In the genomic region with DNA sequence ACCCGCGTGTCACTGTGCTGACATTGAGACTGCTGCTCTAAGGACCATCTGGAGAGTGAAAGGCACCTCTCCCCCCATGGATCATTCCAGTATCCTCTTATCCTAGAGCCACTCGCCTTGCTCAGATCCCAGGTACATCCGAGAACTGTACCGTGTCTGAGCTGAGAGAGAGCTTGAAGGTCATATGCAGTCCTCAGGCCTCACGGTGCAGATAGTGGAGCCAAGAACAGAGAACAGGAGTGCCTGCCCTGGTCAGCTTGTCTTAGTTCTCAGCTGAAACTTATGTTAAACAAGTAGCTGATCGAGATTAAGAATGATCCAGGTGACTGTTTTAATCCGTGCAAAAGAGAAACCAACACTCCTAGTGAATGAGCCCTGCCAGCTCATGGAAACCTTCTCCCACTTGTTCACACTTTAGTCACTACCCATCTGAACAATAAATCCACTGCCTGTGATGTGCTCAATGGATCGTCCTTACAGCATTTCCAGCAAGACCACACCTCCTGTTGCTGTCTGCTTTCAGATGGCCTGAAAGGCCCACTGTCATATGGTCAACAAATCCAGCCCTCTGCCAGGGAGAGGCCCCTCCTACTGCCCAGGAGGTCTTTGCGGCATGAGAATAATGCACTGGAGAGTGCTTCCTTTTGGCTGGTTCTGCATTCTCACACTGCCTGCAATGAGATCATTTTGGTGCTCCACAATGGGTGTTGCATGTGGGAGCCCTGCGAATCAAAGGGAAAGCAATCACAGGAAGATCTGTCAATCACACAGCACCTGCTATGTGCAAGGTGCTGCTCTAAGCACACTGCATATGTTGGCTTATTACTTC, we compare ENCODE assay signal across 22 cellular contexts. TPM values are rescaled to one million over a fixed set of nuclear protein-coding genes. Genes with fewer than 3 reads are reported as not detected.
A peak's percentile ranks its signal among the peaks of the same experiment; 100 is the strongest.
DNase-seq lines count a peak whose midpoint lies in the region; ATAC-seq, FAIRE-seq and TF ChIP-seq lines count a peak whose summit lies in the region.
"Had no signal": no experiment of that assay in that cellular context is flagged by ENCODE, and none has a peak within 500 bp of the region (broad histone marks: within the 10 kb centered on the region; RNA-seq: fewer than 3 reads in every experiment).

No MANE protein-coding gene starts in this region.

- TF ChIP-seq EP300 in H1 (IDR thresholded peaks at IDR 0.05; ENCODE audit: borderline replicate concordance in 1 of 2, low read depth in 2 of 2, low read length in 2 of 2): no peak

- DNase-seq in NCI-H774 (lab: John Stamatoyannopoulos, UW) (peak; percentile 53), H1 (ENCODE audit: low read depth in 1 of 2, low spot score in 2 of 2) (no peak), neural crest cell (ENCODE audit: low read depth, low spot score) (no peak), GM20000 (ENCODE audit: low spot score) (no peak)
- no peak for DNase-seq in activated T-helper 2 cell treated with anti-CD3 and anti-CD28 coated beads, Interferon-gamma antibody, Interleukin-2, Interleukin-4, amounts not matched to agents 10 μg/mL and 5 μg/mL and 100 μg/mL, durations not matched to agents 14 hours and 24 hours and 36 hours (ENCODE audit: low spot score)
- DNase-seq: activated CD4-positive, alpha-beta T cell treated with anti-CD3 and anti-CD28 coated beads, Interleukin-2, amount 10 ng/mL, durations not matched to agents 7 days and 5 days; activated naive CD4-positive, alpha-beta T cell treated with anti-CD3 and anti-CD28 coated beads, Interleukin-2, amount 10 ng/mL, durations not matched to agents 7 days and 5 days; activated T-cell treated with anti-CD3 and anti-CD28 coated beads for 4 hours; brain microvascular endothelial cell; erythroblast; GF-D8; H7; Kasumi-1; NCI-H1436 treated with DMSO at 0.1 percent for 48 hours; NCI-H510A; nephron progenitor cell; tibial artery had no signal

- ATAC-seq in HG03045 (IDR thresholded peaks at IDR 0.05; ENCODE audit: unreplicated experiment) (no peak), GM18519 (IDR thresholded peaks at IDR 0.05; ENCODE audit: low FRiP score, unreplicated experiment) (no peak)
- ATAC-seq: SK-N-SH treated with all-trans-retinoic acid at 6 μM for 48 hours; stimulated activated memory B cell treated with anti-CD40 and anti-IgM and Interleukin-4, amounts not matched to agents 10 μg/mL and 1 μg/mL and 100 μg/mL, for 72 hours had no signal

- H3K18ac ChIP-seq in H1 (ENCODE audit: extremely low read depth, low read length): no peak overlapping the region

- H4K20me1 ChIP-seq in H1 (replicated peaks in 1 of 2; ENCODE audit: control insufficient read depth in 1 of 2, insufficient read depth in 2 of 2, low read length in 2 of 2): no peaks in the 10 kb centered on the region

- no peak for TF ChIP-seq POLR2A in H1 (IDR thresholded peaks at IDR 0.05; ENCODE audit: control extremely low read depth in 1 of 2, low read depth in 2 of 2, low read length in 2 of 2)

- TF ChIP-seq CTCF in HEK293 (tag by site-specific recombination; IDR thresholded peaks at IDR 0.05) (no peak), H1 (IDR thresholded peaks at IDR 0.05; ENCODE audit: control extremely low read depth in 1 of 3, insufficient read depth in 1 of 3, low read depth in 1 of 3, low read length in 3 of 3) (no peak), neural crest cell (conservative IDR thresholded peaks at IDR 0.05) (no peak), GM20000 (IDR thresholded peaks at IDR 0.05; ENCODE audit: extremely low read depth, missing control alignments) (no peak)

- 0 out of 2 replicates have a peak overlapping the region, but pooled peaks have one; percentile 23 for H2BK5ac ChIP-seq in H1 (ENCODE audit: low read depth, low read length)

- intact Hi-C loops in activated T-helper 2 cell treated with anti-CD3 and anti-CD28 coated beads, Interferon-gamma antibody, Interleukin-2, Interleukin-4, amounts not matched to agents 10 μg/mL and 5 μg/mL and 100 μg/mL, durations not matched to agents 14 hours and 24 hours and 36 hours (cut with micrococcal nuclease): no loop called here

- CTCF ChIA-PET in HEK293 (lab: Yijun Ruan, JAX): interaction anchor here (0.6 kb wide), 1 partner anchor 1109 kb away, joined by 3 read pairs; no protein-coding TSS in a partner anchor
- CTCF ChIA-PET in H1 (lab: Charles Lee; ENCODE audit: partially characterized antibody): interaction anchor here (1.4 kb wide), 1 partner anchor 81 kb away, joined by 3 read pairs; no protein-coding TSS in a partner anchor

- H3K23me2 ChIP-seq in H1 (ENCODE audit: low read depth, low read length): no peaks in the 10 kb centered on the region

- no peak overlapping the region for H3K23ac ChIP-seq in H1 (ENCODE audit: insufficient read length)

- H2BK12ac ChIP-seq in H1 (ENCODE audit: low read depth, low read length): no peak overlapping the region

- H3K79me1 ChIP-seq in H1 (ENCODE audit: low read depth, low read length): no peaks in the 10 kb centered on the region

- H3K9me3 Mint-ChIP-seq in neural crest cell: no peaks in the 10 kb centered on the region
- no peaks in the 10 kb centered on the region for H3K9me3 Mint-ChIP-seq in activated T-helper 2 cell treated with anti-CD3 and anti-CD28 coated beads, Interferon-gamma antibody, Interleukin-2, Interleukin-4, amounts not matched to agents 10 μg/mL and 5 μg/mL and 100 μg/mL, durations not matched to agents 14 hours and 24 hours and 36 hours
- H3K9me3 Mint-ChIP-seq: activated CD4-positive, alpha-beta T cell treated with anti-CD3 and anti-CD28 coated beads, Interleukin-2, amount 10 ng/mL, durations not matched to agents 7 days and 5 days; nephron progenitor cell; stimulated activated memory B cell treated with anti-CD40 and anti-IgM and Interleukin-4, amounts not matched to agents 10 μg/mL and 1 μg/mL and 100 μg/mL, for 72 hours had no signal

- H2BK15ac ChIP-seq in H1 (ENCODE audit: low read length): no peak overlapping the region

- 77% methylated on average over 11 of the region's 11 CpGs; no CpG with 5 or more reads in 1 of the 2 experiments for WGBS in H1 (ENCODE audit: extremely low coverage in 1 of 2, insufficient coverage in 1 of 2, insufficient read length in 1 of 2, insufficient replicate concordance in 2 of 2, low coverage in 1 of 2, low lambda C conversion rate in 2 of 2, missing lambda C conversion rate in 1 of 2), 2 experiments

- H3K4me2 ChIP-seq in H1 (ENCODE audit: insufficient read depth in 1 of 2, low read depth in 2 of 2, low read length in 2 of 2): no peak overlapping the region

- no peak overlapping the region for H3K14ac ChIP-seq in H1 (ENCODE audit: insufficient read length)

- H2BK120ac ChIP-seq in H1 (replicated peaks; ENCODE audit: low read depth, low read length): no peak overlapping the region

- no peaks in the 10 kb centered on the region for H3K79me2 ChIP-seq in H1 (ENCODE audit: control insufficient read depth in 1 of 2, insufficient read depth in 2 of 2, low read length in 2 of 2)

- no peaks in the 10 kb centered on the region for H3K27me3 Mint-ChIP-seq in neural crest cell (ENCODE audit: low read depth)
- peaks cover 2% of the 10 kb centered on the region for H3K27me3 Mint-ChIP-seq in activated T-helper 2 cell treated with anti-CD3 and anti-CD28 coated beads, Interferon-gamma antibody, Interleukin-2, Interleukin-4, amounts not matched to agents 10 μg/mL and 5 μg/mL and 100 μg/mL, durations not matched to agents 14 hours and 24 hours and 36 hours (ENCODE audit: low read depth)

- no peak overlapping the region for H3K56ac ChIP-seq in H1 (replicated peaks; ENCODE audit: insufficient read length, low read depth, low read length)

- peak overlapping the region; percentile 27 for H3K27ac Mint-ChIP-seq in neural crest cell (ENCODE audit: unreplicated experiment)
- no peak overlapping the region for H3K27ac Mint-ChIP-seq in activated T-helper 2 cell treated with anti-CD3 and anti-CD28 coated beads, Interferon-gamma antibody, Interleukin-2, Interleukin-4, amounts not matched to agents 10 μg/mL and 5 μg/mL and 100 μg/mL, durations not matched to agents 14 hours and 24 hours and 36 hours
- H3K27ac Mint-ChIP-seq: activated CD4-positive, alpha-beta T cell treated with anti-CD3 and anti-CD28 coated beads, Interleukin-2, amount 10 ng/mL, durations not matched to agents 7 days and 5 days; activated naive CD4-positive, alpha-beta T cell treated with anti-CD3 and anti-CD28 coated beads, Interleukin-2, amount 10 ng/mL, durations not matched to agents 7 days and 5 days; nephron progenitor cell; stimulated activated memory B cell treated with anti-CD40 and anti-IgM and Interleukin-4, amounts not matched to agents 10 μg/mL and 1 μg/mL and 100 μg/mL, for 72 hours had no signal

- H3K27ac ChIP-seq in HEK293 (ENCODE audit: extremely low read depth, low read depth, low read length): no peak overlapping the region
- H3K27ac ChIP-seq in H1 (ENCODE audit: low read depth, low read length): no peak overlapping the region
- H3K27ac ChIP-seq: brain microvascular endothelial cell, tibial artery had no signal

- no peak overlapping the region for H3K4me3 Mint-ChIP-seq in neural crest cell
- H3K4me3 Mint-ChIP-seq in activated T-helper 2 cell treated with anti-CD3 and anti-CD28 coated beads, Interferon-gamma antibody, Interleukin-2, Interleukin-4, amounts not matched to agents 10 μg/mL and 5 μg/mL and 100 μg/mL, durations not matched to agents 14 hours and 24 hours and 36 hours (ENCODE audit: low read depth): no peak overlapping the region
- H3K4me3 Mint-ChIP-seq: activated CD4-positive, alpha-beta T cell treated with anti-CD3 and anti-CD28 coated beads, Interleukin-2, amount 10 ng/mL, durations not matched to agents 7 days and 5 days; activated naive CD4-positive, alpha-beta T cell treated with anti-CD3 and anti-CD28 coated beads, Interleukin-2, amount 10 ng/mL, durations not matched to agents 7 days and 5 days; nephron progenitor cell; stimulated activated memory B cell treated with anti-CD40 and anti-IgM and Interleukin-4, amounts not matched to agents 10 μg/mL and 1 μg/mL and 100 μg/mL, for 72 hours had no signal

- H2AFZ ChIP-seq in H1 (ENCODE audit: low read length): peak overlapping the region; percentile 70

- H3K4me3 ChIP-seq in HEK293 (ENCODE audit: low read depth, low read length): no peak overlapping the region
- H3K4me3 ChIP-seq in H1 (ENCODE audit: extremely low read depth in 1 of 4, insufficient read depth in 2 of 4, low read depth in 3 of 4, low read length in 4 of 4): no peak overlapping the region
- H3K4me3 ChIP-seq: tibial artery had no signal

- H3K36me3 ChIP-seq in HEK293 (ENCODE audit: control insufficient read depth in 2 of 2, insufficient read depth in 1 of 2, low read length in 2 of 2) (no peaks in the 10 kb centered on the region), H1 (ENCODE audit: control insufficient read depth in 2 of 4, insufficient read depth in 4 of 4, low read length in 3 of 4) (no peaks in the 10 kb centered on the region)
- H3K36me3 ChIP-seq: brain microvascular endothelial cell, tibial artery had no signal

- H2AK5ac ChIP-seq in H1 (ENCODE audit: low read depth, low read length): no peak overlapping the region

- no peak overlapping the region for H4K91ac ChIP-seq in H1 (replicated peaks; ENCODE audit: insufficient read length, low read length)

- H3K9me3 ChIP-seq in HEK293 (ENCODE audit: control insufficient read depth, insufficient read depth, low read depth, low read length): no peaks in the 10 kb centered on the region
- H3K9me3 ChIP-seq in H1 (ENCODE audit: insufficient read depth in 2 of 2, low read depth in 1 of 2, low read length in 1 of 2): no peaks in the 10 kb centered on the region
- H3K9me3 ChIP-seq: tibial artery had no signal

- H3K4me1 Mint-ChIP-seq in neural crest cell: peaks cover 38% of the 10 kb centered on the region
- peaks cover 3% of the 10 kb centered on the region for H3K4me1 Mint-ChIP-seq in activated T-helper 2 cell treated with anti-CD3 and anti-CD28 coated beads, Interferon-gamma antibody, Interleukin-2, Interleukin-4, amounts not matched to agents 10 μg/mL and 5 μg/mL and 100 μg/mL, durations not matched to agents 14 hours and 24 hours and 36 hours (ENCODE audit: low read depth)
- H3K4me1 Mint-ChIP-seq: activated naive CD4-positive, alpha-beta T cell treated with anti-CD3 and anti-CD28 coated beads, Interleukin-2, amount 10 ng/mL, durations not matched to agents 7 days and 5 days; stimulated activated memory B cell treated with anti-CD40 and anti-IgM and Interleukin-4, amounts not matched to agents 10 μg/mL and 1 μg/mL and 100 μg/mL, for 72 hours had no signal

- no peak for FAIRE-seq in H1 (lab: Jason Lieb, UNC)

- H4K5ac ChIP-seq in H1 (ENCODE audit: insufficient read length, low read depth, low read length): no peak overlapping the region

- H3K4me1 ChIP-seq in HEK293 (ENCODE audit: control insufficient read depth, insufficient read depth, low read length) (no peaks in the 10 kb centered on the region), H1 (replicated peaks in 1 of 4; ENCODE audit: control insufficient read depth in 3 of 4, insufficient read depth in 4 of 4, low read length in 3 of 4) (peaks cover 0 to 9% (median 5%) of the 10 kb centered on the region in 4 experiments; a peak in 4 of 7 replicates)

- no peaks in the 10 kb centered on the region for H3K36me3 Mint-ChIP-seq in neural crest cell (ENCODE audit: low read depth)
- no peaks in the 10 kb centered on the region for H3K36me3 Mint-ChIP-seq in activated T-helper 2 cell treated with anti-CD3 and anti-CD28 coated beads, Interferon-gamma antibody, Interleukin-2, Interleukin-4, amounts not matched to agents 10 μg/mL and 5 μg/mL and 100 μg/mL, durations not matched to agents 14 hours and 24 hours and 36 hours (ENCODE audit: low read depth)
- H3K36me3 Mint-ChIP-seq: activated naive CD4-positive, alpha-beta T cell treated with anti-CD3 and anti-CD28 coated beads, Interleukin-2, amount 10 ng/mL, durations not matched to agents 7 days and 5 days; stimulated activated memory B cell treated with anti-CD40 and anti-IgM and Interleukin-4, amounts not matched to agents 10 μg/mL and 1 μg/mL and 100 μg/mL, for 72 hours had no signal

- H4K8ac ChIP-seq in H1 (ENCODE audit: extremely low read depth, insufficient read depth, low read length): no peak overlapping the region

- no peak overlapping the region for H3K4ac ChIP-seq in H1 (replicated peaks; ENCODE audit: insufficient read length, low read depth, low read length)

- no peak overlapping the region for H3K9ac ChIP-seq in H1 (replicated peaks in 1 of 4; ENCODE audit: extremely low read depth in 1 of 4, low read depth in 3 of 4, low read length in 3 of 4)

- no peak for TF ChIP-seq RAD21 in H1 (IDR thresholded peaks at IDR 0.05 in 1 of 2, conservative IDR thresholded peaks at IDR 0.05 in 1 of 2; ENCODE audit: low read depth in 2 of 2, low read length in 2 of 2)

- no peak overlapping the region for H2BK20ac ChIP-seq in H1 (ENCODE audit: low read length)

- POLR2A ChIA-PET in HEK293 (lab: Yijun Ruan, JAX): no interaction called here
- POLR2A ChIA-PET in H1 (lab: Charles Lee; ENCODE audit: partially characterized antibody): no interaction called here

- no peaks in the 10 kb centered on the region; a peak in 1 of 7 replicates for H3K27me3 ChIP-seq in H1 (replicated peaks in 1 of 4; ENCODE audit: control insufficient read depth in 3 of 4, extremely low read depth in 1 of 4, insufficient read depth in 3 of 4, low read length in 3 of 4)
- H3K27me3 ChIP-seq: tibial artery had no signal

RNA-seq across cellular contexts. Expression of a gene that starts 43.7 kb away (rescaled TPM):
- total RNA-seq in H1 (2021; fragmentation: NEBNext Ultra II Directional; extraction: Animal tissue kit (Norgen Biotek cat#: 25700)): 2.6 and 3.0 TPM in 2 replicates
- polyA plus RNA-seq in H1 (2011; rRNA removed): 2.5 and 3.6 TPM in 2 replicates
- polyA plus RNA-seq in H1 (2011; cell fraction: cytosol; rRNA removed): 3.0 TPM
- 6.5 TPM for polyA plus RNA-seq in H1 (2011; cell fraction: nucleus; rRNA removed)
- polyA plus RNA-seq in H1 (2012, experiment 1 of 2): 1.9 to 5.4 TPM (median 4.1 TPM) in 4 replicates
- 1.2 TPM for polyA plus RNA-seq in H1 (2012, experiment 2 of 2)
- polyA plus RNA-seq in H1 (2013, experiment 1 of 2): 1.2 TPM
- polyA plus RNA-seq in H1 (2013, experiment 2 of 2): 1.3 TPM
- 3.6 and 8.0 TPM in 2 replicates for polyA minus RNA-seq in H1 (2011; rRNA and poly(A)+ RNA removed)
- polyA minus RNA-seq in H1 (2011; cell fraction: cytosol; rRNA and poly(A)+ RNA removed): 3.2 TPM
- 4.3 TPM for polyA minus RNA-seq in H1 (2011; cell fraction: nucleus; rRNA and poly(A)+ RNA removed)
- 49.8 and 51.9 TPM in 2 replicates for total RNA-seq in neural crest cell
- not detected in 2 replicates for total RNA-seq in activated T-helper 2 cell treated with anti-CD3 and anti-CD28 coated beads, Interferon-gamma antibody, Interleukin-2, Interleukin-4, amounts not matched to agents 10 μg/mL and 5 μg/mL and 100 μg/mL, durations not matched to agents 14 hours and 24 hours and 36 hours
- total RNA-seq: activated CD4-positive, alpha-beta T cell treated with anti-CD3 and anti-CD28 coated beads, Interleukin-2, amount 10 ng/mL, durations not matched to agents 7 days and 5 days had no signal

Comparison
In these comparisons a context has a peak if more than half of its experiments do, and no peak if none do; other contexts are left out.
1. RNA of a gene that starts 43.7 kb away (total RNA-seq): 49.8 to 51.9 TPM in neural crest cell; 2.6 to 3.0 TPM in H1 and not detected in activated T-helper 2 cell treated with anti-CD3 and anti-CD28 coated beads, Interferon-gamma antibody, Interleukin-2, Interleukin-4, amounts not matched to agents 10 μg/mL and 5 μg/mL and 100 μg/mL, durations not matched to agents 14 hours and 24 hours and 36 hours; every median in the first group is over 10 times any median in the second.